In the genomic region with DNA sequence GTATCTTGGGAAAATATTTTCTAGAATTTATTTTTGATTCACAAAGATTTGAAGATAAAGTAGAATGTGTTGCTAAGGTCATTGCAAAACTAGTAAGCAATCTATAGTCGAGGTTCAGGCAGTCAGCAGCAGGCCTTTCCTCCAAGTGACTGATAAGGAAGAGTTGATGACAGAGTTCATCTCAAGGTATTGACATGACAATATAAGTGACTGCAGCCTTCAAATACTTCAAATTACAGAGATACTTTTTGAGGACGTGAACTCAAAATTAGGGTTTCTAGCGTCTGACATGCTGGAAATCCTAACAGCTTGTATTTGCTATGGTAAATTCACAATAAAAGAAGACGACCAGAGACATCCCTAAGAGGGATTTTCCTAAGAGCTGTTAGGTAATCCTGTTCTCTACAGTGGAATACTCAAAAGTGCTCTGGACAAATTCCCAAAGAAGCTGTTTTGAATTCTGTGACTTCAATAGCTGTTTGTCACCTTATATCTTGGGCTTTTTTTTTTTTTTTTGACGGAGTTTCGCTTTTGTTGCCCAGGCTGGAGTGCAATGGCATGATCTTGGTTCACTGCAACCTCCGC, we compare ENCODE assay signal across 1 cellular context.
A peak's percentile ranks its signal among the peaks of the same experiment; 100 is the strongest.
TF ChIP-seq lines count a peak whose summit lies in the region.

No MANE protein-coding gene starts in this region.

TF ChIP-seq in GM23338, 12 proteins besides CTCF, POLR2A, EP300 and RAD21 (continued from another document):
- TF ChIP-seq, protein P1, sequence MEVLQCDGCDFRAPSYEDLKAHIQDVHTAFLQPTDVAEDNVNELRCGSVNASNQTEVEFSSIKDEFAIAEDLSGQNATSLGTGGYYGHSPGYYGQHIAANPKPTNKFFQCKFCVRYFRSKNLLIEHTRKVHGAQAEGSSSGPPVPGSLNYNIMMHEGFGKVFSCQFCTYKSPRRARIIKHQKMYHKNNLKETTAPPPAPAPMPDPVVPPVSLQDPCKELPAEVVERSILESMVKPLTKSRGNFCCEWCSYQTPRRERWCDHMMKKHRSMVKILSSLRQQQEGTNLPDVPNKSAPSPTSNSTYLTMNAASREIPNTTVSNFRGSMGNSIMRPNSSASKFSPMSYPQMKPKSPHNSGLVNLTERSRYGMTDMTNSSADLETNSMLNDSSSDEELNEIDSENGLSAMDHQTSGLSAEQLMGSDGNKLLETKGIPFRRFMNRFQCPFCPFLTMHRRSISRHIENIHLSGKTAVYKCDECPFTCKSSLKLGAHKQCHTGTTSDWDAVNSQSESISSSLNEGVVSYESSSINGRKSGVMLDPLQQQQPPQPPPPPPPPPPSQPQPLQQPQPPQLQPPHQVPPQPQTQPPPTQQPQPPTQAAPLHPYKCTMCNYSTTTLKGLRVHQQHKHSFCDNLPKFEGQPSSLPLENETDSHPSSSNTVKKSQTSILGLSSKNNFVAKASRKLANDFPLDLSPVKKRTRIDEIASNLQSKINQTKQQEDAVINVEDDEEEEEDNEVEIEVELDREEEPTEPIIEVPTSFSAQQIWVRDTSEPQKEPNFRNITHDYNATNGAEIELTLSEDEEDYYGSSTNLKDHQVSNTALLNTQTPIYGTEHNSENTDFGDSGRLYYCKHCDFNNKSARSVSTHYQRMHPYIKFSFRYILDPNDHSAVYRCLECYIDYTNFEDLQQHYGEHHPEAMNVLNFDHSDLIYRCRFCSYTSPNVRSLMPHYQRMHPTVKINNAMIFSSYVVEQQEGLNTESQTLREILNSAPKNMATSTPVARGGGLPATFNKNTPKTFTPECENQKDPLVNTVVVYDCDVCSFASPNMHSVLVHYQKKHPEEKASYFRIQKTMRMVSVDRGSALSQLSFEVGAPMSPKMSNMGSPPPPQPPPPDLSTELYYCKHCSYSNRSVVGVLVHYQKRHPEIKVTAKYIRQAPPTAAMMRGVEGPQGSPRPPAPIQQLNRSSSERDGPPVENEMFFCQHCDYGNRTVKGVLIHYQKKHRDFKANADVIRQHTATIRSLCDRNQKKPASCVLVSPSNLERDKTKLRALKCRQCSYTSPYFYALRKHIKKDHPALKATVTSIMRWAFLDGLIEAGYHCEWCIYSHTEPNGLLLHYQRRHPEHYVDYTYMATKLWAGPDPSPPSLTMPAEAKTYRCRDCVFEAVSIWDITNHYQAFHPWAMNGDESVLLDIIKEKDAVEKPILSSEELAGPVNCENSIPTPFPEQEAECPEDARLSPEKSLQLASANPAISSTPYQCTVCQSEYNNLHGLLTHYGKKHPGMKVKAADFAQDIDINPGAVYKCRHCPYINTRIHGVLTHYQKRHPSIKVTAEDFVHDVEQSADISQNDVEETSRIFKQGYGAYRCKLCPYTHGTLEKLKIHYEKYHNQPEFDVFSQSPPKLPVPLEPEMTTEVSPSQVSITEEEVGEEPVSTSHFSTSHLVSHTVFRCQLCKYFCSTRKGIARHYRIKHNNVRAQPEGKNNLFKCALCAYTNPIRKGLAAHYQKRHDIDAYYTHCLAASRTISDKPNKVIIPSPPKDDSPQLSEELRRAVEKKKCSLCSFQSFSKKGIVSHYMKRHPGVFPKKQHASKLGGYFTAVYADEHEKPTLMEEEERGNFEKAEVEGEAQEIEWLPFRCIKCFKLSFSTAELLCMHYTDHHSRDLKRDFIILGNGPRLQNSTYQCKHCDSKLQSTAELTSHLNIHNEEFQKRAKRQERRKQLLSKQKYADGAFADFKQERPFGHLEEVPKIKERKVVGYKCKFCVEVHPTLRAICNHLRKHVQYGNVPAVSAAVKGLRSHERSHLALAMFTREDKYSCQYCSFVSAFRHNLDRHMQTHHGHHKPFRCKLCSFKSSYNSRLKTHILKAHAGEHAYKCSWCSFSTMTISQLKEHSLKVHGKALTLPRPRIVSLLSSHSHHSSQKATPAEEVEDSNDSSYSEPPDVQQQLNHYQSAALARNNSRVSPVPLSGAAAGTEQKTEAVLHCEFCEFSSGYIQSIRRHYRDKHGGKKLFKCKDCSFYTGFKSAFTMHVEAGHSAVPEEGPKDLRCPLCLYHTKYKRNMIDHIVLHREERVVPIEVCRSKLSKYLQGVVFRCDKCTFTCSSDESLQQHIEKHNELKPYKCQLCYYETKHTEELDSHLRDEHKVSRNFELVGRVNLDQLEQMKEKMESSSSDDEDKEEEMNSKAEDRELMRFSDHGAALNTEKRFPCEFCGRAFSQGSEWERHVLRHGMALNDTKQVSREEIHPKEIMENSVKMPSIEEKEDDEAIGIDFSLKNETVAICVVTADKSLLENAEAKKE (CRISPR knock-in tag; IDR thresholded peaks at IDR 0.05) = no peak
- TF ChIP-seq JUNB (IDR thresholded peaks at IDR 0.05; ENCODE audit: unreplicated experiment) (no peak), STAT1 (IDR thresholded peaks at IDR 0.05; ENCODE audit: unreplicated experiment) (no peak), CREB1 (CRISPR knock-in tag; IDR thresholded peaks at IDR 0.05; ENCODE audit: low read depth) (no peak), NANOG (IDR thresholded peaks at IDR 0.05; ENCODE audit: borderline replicate concordance) (0 out of 2 replicates have a peak, but pooled peaks have one; percentile 23), EZH2phosphoT487 (IDR thresholded peaks at IDR 0.05; ENCODE audit: unreplicated experiment) (no peak)
- TF ChIP-seq, protein P2, sequence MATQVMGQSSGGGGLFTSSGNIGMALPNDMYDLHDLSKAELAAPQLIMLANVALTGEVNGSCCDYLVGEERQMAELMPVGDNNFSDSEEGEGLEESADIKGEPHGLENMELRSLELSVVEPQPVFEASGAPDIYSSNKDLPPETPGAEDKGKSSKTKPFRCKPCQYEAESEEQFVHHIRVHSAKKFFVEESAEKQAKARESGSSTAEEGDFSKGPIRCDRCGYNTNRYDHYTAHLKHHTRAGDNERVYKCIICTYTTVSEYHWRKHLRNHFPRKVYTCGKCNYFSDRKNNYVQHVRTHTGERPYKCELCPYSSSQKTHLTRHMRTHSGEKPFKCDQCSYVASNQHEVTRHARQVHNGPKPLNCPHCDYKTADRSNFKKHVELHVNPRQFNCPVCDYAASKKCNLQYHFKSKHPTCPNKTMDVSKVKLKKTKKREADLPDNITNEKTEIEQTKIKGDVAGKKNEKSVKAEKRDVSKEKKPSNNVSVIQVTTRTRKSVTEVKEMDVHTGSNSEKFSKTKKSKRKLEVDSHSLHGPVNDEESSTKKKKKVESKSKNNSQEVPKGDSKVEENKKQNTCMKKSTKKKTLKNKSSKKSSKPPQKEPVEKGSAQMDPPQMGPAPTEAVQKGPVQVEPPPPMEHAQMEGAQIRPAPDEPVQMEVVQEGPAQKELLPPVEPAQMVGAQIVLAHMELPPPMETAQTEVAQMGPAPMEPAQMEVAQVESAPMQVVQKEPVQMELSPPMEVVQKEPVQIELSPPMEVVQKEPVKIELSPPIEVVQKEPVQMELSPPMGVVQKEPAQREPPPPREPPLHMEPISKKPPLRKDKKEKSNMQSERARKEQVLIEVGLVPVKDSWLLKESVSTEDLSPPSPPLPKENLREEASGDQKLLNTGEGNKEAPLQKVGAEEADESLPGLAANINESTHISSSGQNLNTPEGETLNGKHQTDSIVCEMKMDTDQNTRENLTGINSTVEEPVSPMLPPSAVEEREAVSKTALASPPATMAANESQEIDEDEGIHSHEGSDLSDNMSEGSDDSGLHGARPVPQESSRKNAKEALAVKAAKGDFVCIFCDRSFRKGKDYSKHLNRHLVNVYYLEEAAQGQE (IDR thresholded peaks at IDR 0.05; ENCODE audit: unreplicated experiment) = no peak
